ENCODE assay signal across 28 cellular contexts in genomic region chr15:61820212-61820611, GRCh38.
"Had no signal": no experiment of that assay in that cellular context is flagged by ENCODE, and none has a peak within 500 bp of the region (broad histone marks: within the 10 kb centered on the region; RNA-seq: fewer than 3 reads in every experiment).

No MANE protein-coding gene starts in this region.

- H3K4me3 ChIP-seq: stomach, suprapubic skin, testis, thoracic aorta, thyroid gland, tibial artery, tibial nerve, transverse colon, upper lobe of left lung, upper lobe of right lung, uterus, vagina had no signal

- DNase-seq: stimulated activated CD4-positive, alpha-beta T cell treated with anti-CD3 and anti-CD28 coated beads, Interleukin-2, amount 100 ng/mL, for 48 hours; stimulated activated CD4-positive, alpha-beta T cell treated with anti-CD3 and anti-CD28 coated beads, Interleukin-4, amount 100 ng/mL, for 1 hour; stimulated activated CD4-positive, alpha-beta T cell treated with anti-CD3 and anti-CD28 coated beads, Interleukin-4, amount 100 ng/mL, for 24 hours; stimulated activated CD4-positive, alpha-beta T cell treated with anti-CD3 and anti-CD28 coated beads, Interleukin-4, amount 100 ng/mL, for 4 hours; stimulated activated CD8-positive, alpha-beta memory T cell treated with anti-CD3 and anti-CD28 coated beads, Interleukin-4, amount 100 ng/mL, for 48 hours; stimulated activated naive B cell treated with anti-CD40 and anti-IgM and Interleukin-4, amounts not matched to agents 10 μg/mL and 1 μg/mL and 100 μg/mL, for 72 hours; stimulated activated naive CD4-positive, alpha-beta T cell; stimulated activated naive CD4-positive, alpha-beta T cell treated with Interleukin-2 at 50 U/mL for 16 hours; stimulated activated naive CD8-positive, alpha-beta T cell treated with anti-CD3 and anti-CD28 coated beads, Interleukin-15, amount 100 ng/mL, for 72 hours; stimulated activated naive CD8-positive, alpha-beta T cell treated with anti-CD3 and anti-CD28 coated beads, Interleukin-15, Interleukin-2, amounts not matched to agents 100 U/mL and 50 U/mL, for 24 hours; stomach; substantia nigra; testis; thyroid gland; tibial artery; transverse colon; trophoblast cell; upper lobe of left lung; upper lobe of right lung; uterus had no signal

- H3K27ac Mint-ChIP-seq: stimulated activated effector memory CD8-positive, alpha-beta T cell treated with anti-CD3 and anti-CD28 coated beads, Interleukin-12 subunit alpha, Interleukin-12 subunit beta, amount 100 ng/mL, for 72 hours; stimulated activated memory B cell treated with anti-CD40 and anti-IgM and Interleukin-4, amounts not matched to agents 10 μg/mL and 1 μg/mL and 100 μg/mL, for 72 hours; stimulated activated naive B cell treated with anti-CD40 and anti-IgM and Interleukin-4, amounts not matched to agents 10 μg/mL and 1 μg/mL and 100 μg/mL, for 72 hours; stimulated activated naive CD8-positive, alpha-beta T cell treated with anti-CD3 and anti-CD28 coated beads, Interleukin-15, amount 100 ng/mL, for 72 hours; stimulated activated naive CD8-positive, alpha-beta T cell treated with anti-CD3 and anti-CD28 coated beads, Interleukin-15, Interleukin-2, amounts not matched to agents 100 ng/mL and 50 ng/mL, for 24 hours; type B pancreatic cell had no signal

- H3K4me1 Mint-ChIP-seq: stimulated activated effector memory CD8-positive, alpha-beta T cell treated with anti-CD3 and anti-CD28 coated beads, Interleukin-12 subunit alpha, Interleukin-12 subunit beta, amount 100 ng/mL, for 72 hours; stimulated activated memory B cell treated with anti-CD40 and anti-IgM and Interleukin-4, amounts not matched to agents 10 μg/mL and 1 μg/mL and 100 μg/mL, for 72 hours; stimulated activated naive B cell treated with anti-CD40 and anti-IgM and Interleukin-4, amounts not matched to agents 10 μg/mL and 1 μg/mL and 100 μg/mL, for 72 hours; stimulated activated naive CD8-positive, alpha-beta T cell treated with anti-CD3 and anti-CD28 coated beads, Interleukin-15, amount 100 ng/mL, for 72 hours had no signal

- H3K9me3 Mint-ChIP-seq: stimulated activated effector memory CD8-positive, alpha-beta T cell treated with anti-CD3 and anti-CD28 coated beads, Interleukin-12 subunit alpha, Interleukin-12 subunit beta, amount 100 ng/mL, for 72 hours; stimulated activated memory B cell treated with anti-CD40 and anti-IgM and Interleukin-4, amounts not matched to agents 10 μg/mL and 1 μg/mL and 100 μg/mL, for 72 hours; stimulated activated naive B cell treated with anti-CD40 and anti-IgM and Interleukin-4, amounts not matched to agents 10 μg/mL and 1 μg/mL and 100 μg/mL, for 72 hours; stimulated activated naive CD8-positive, alpha-beta T cell treated with anti-CD3 and anti-CD28 coated beads, Interleukin-15, amount 100 ng/mL, for 72 hours; stimulated activated naive CD8-positive, alpha-beta T cell treated with anti-CD3 and anti-CD28 coated beads, Interleukin-15, Interleukin-2, amounts not matched to agents 100 ng/mL and 50 ng/mL, for 24 hours; type B pancreatic cell had no signal

- H3K4me3 Mint-ChIP-seq: stimulated activated effector memory CD8-positive, alpha-beta T cell treated with anti-CD3 and anti-CD28 coated beads, Interleukin-12 subunit alpha, Interleukin-12 subunit beta, amount 100 ng/mL, for 72 hours; stimulated activated memory B cell treated with anti-CD40 and anti-IgM and Interleukin-4, amounts not matched to agents 10 μg/mL and 1 μg/mL and 100 μg/mL, for 72 hours; stimulated activated naive B cell treated with anti-CD40 and anti-IgM and Interleukin-4, amounts not matched to agents 10 μg/mL and 1 μg/mL and 100 μg/mL, for 72 hours; stimulated activated naive CD8-positive, alpha-beta T cell treated with anti-CD3 and anti-CD28 coated beads, Interleukin-15, amount 100 ng/mL, for 72 hours; stimulated activated naive CD8-positive, alpha-beta T cell treated with anti-CD3 and anti-CD28 coated beads, Interleukin-15, Interleukin-2, amounts not matched to agents 100 ng/mL and 50 ng/mL, for 24 hours; type B pancreatic cell had no signal

- H3K27me3 ChIP-seq: testis, thyroid gland, transverse colon, upper lobe of left lung, upper lobe of right lung, uterus, vagina had no signal

- H3K9me3 ChIP-seq: stomach, suprapubic skin, testis, thoracic aorta, thyroid gland, tibial artery, tibial nerve, transverse colon, upper lobe of left lung, upper lobe of right lung, uterus, vagina had no signal

- H3K36me3 Mint-ChIP-seq: stimulated activated effector memory CD8-positive, alpha-beta T cell treated with anti-CD3 and anti-CD28 coated beads, Interleukin-12 subunit alpha, Interleukin-12 subunit beta, amount 100 ng/mL, for 72 hours; stimulated activated memory B cell treated with anti-CD40 and anti-IgM and Interleukin-4, amounts not matched to agents 10 μg/mL and 1 μg/mL and 100 μg/mL, for 72 hours; stimulated activated naive B cell treated with anti-CD40 and anti-IgM and Interleukin-4, amounts not matched to agents 10 μg/mL and 1 μg/mL and 100 μg/mL, for 72 hours; type B pancreatic cell had no signal

- H3K27ac ChIP-seq: stomach, suprapubic skin, testis, thoracic aorta, thyroid gland, tibial artery, tibial nerve, transverse colon, upper lobe of left lung, upper lobe of right lung, uterus, vagina had no signal

- H3K36me3 ChIP-seq: stomach, suprapubic skin, thoracic aorta, thyroid gland, tibial artery, tibial nerve, transverse colon, upper lobe of left lung, upper lobe of right lung, uterus, vagina had no signal

- H3K4me1 ChIP-seq: stomach, suprapubic skin, testis, thyroid gland, tibial artery, tibial nerve, transverse colon, upper lobe of left lung, upper lobe of right lung, uterus, vagina had no signal
